Comparison of ENCODE assay signal across 8 cellular contexts in genomic region chr21:32940079-32941014, GRCh38.
DNase-seq lines count a peak whose midpoint lies in the region; ATAC-seq lines count a peak whose summit lies in the region.

No MANE protein-coding gene starts in this region.

- H3K36me3 Mint-ChIP-seq in activated T-cell treated with anti-CD3 and anti-CD28 coated beads, Interleukin-2, amount 50 U/mL, for 4 hours (ENCODE audit: insufficient read depth), result no peaks in the 10 kb centered on the region

- H3K27me3 Mint-ChIP-seq in activated T-cell treated with anti-CD3 and anti-CD28 coated beads, Interleukin-2, amount 50 U/mL, for 4 hours (ENCODE audit: low read depth), result peaks cover 3% of the 10 kb centered on the region

- H3K4me3 Mint-ChIP-seq in activated T-cell treated with anti-CD3 and anti-CD28 coated beads, Interleukin-2, amount 50 U/mL, for 4 hours, result no peak overlapping the region

- no peaks in the 10 kb centered on the region for H3K9me3 Mint-ChIP-seq in activated T-cell treated with anti-CD3 and anti-CD28 coated beads, Interleukin-2, amount 50 U/mL, for 4 hours

- DNase-seq in CD1c-positive myeloid dendritic cell (ENCODE audit: extremely low spot score) (peak; percentile 62), H4 (ENCODE audit: low spot score) (peak; percentile 61), NCI-H748 treated with DMSO at 0.1 percent for 48 hours (lab: John Stamatoyannopoulos, UW) (peak; percentile 36), globus pallidus (ENCODE audit: low spot score) (peak; percentile 70), putamen (ENCODE audit: low spot score) (peak; percentile 60)
- peak; percentile 34 for DNase-seq in activated T-cell treated with anti-CD3 and anti-CD28 coated beads, Interleukin-2, amount 50 U/mL, for 4 hours

- ATAC-seq in activated T-cell treated with anti-CD3 and anti-CD28 coated beads, Interleukin-2, amount 50 U/mL, for 4 hours, result no peak
- ATAC-seq in HG03159 (IDR thresholded peaks at IDR 0.05; ENCODE audit: unreplicated experiment) (no peak), HG02852 (IDR thresholded peaks at IDR 0.05; ENCODE audit: unreplicated experiment) (no peak)

- no peaks in the 10 kb centered on the region for H3K4me1 Mint-ChIP-seq in activated T-cell treated with anti-CD3 and anti-CD28 coated beads, Interleukin-2, amount 50 U/mL, for 4 hours (ENCODE audit: low read depth)
